1 cellular context compared by ENCODE assay signal in the genomic region with DNA sequence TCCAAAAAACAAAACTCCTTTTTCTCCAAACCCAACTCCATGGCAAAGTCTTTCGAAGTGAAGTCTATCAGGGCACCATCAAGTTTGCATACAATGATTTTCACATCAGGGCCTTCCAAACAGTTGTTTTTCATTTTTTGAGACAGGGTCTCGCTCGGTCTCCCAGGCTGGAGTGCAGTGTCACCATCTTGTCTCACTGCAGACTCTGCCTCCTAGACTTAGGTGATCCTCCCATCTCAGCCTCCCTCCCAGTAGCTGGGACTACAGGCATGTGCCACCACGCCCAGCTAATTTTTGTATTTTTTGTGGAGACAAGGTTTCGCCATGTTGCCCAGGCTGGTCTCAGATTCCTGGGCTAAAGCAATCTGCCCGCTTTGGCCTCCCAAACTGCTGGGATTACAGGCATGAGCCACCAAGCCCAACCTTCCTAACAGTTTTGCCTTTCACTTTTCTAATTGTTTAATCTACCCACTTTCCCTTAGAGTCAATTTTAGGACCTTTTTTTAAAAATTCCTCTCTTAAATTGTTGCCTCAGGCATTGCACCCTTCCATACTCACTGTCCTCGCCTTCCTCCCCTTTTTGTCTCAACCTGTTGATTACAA.
TF ChIP-seq lines count a peak whose summit lies in the region.

No MANE protein-coding gene starts in this region.

TF ChIP-seq in H1, 55 proteins besides CTCF, POLR2A, EP300 and RAD21:
- TF ChIP-seq POU5F1 (IDR thresholded peaks at IDR 0.05; ENCODE audit: low read depth, low read length) (no peak), YY1 (IDR thresholded peaks at IDR 0.05; ENCODE audit: low read depth, low read length) (no peak), SP1 (IDR thresholded peaks at IDR 0.05; ENCODE audit: low read depth, low read length) (no peak), SIX5 (IDR thresholded peaks at IDR 0.05; ENCODE audit: low read depth, low read length) (no peak), CBX5 (IDR thresholded peaks at IDR 0.05; ENCODE audit: low read depth, low read length) (no peak), FOSL1 (IDR thresholded peaks at IDR 0.05; ENCODE audit: insufficient read depth, low read depth, low read length) (no peak), RFX5 (IDR thresholded peaks at IDR 0.05; ENCODE audit: borderline replicate concordance, low read depth, low read length) (no peak), SRF (IDR thresholded peaks at IDR 0.05; ENCODE audit: low read depth, low read length) (no peak), TBP (IDR thresholded peaks at IDR 0.05; ENCODE audit: low read depth, low read length) (no peak), CHD1 (IDR thresholded peaks at IDR 0.05; ENCODE audit: low read depth, low read length) (no peak), JUND (IDR thresholded peaks at IDR 0.05; ENCODE audit: low read length) (no peak), ZNF274 (IDR thresholded peaks at IDR 0.05; ENCODE audit: borderline replicate concordance, extremely low read depth, low read length) (no peak), JUN (IDR thresholded peaks at IDR 0.05; ENCODE audit: low read depth, low read length) (no peak)
- TF ChIP-seq, protein P1, sequence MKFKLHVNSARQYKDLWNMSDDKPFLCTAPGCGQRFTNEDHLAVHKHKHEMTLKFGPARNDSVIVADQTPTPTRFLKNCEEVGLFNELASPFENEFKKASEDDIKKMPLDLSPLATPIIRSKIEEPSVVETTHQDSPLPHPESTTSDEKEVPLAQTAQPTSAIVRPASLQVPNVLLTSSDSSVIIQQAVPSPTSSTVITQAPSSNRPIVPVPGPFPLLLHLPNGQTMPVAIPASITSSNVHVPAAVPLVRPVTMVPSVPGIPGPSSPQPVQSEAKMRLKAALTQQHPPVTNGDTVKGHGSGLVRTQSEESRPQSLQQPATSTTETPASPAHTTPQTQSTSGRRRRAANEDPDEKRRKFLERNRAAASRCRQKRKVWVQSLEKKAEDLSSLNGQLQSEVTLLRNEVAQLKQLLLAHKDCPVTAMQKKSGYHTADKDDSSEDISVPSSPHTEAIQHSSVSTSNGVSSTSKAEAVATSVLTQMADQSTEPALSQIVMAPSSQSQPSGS (IDR thresholded peaks at IDR 0.05; ENCODE audit: low read length) = no peak
TF ChIP-seq in H1: peak in this region for 0.
